In genomic region chr1:4769516-4770280, GRCh38 we compare ENCODE assay signal across 22 cellular contexts.
"Had no signal": no experiment of that assay in that cellular context is flagged by ENCODE, and none has a peak within 500 bp of the region (broad histone marks: within the 10 kb centered on the region; RNA-seq: fewer than 3 reads in every experiment).

No MANE protein-coding gene starts in this region.

- H3K27ac ChIP-seq: SJSA1, SK-N-MC had no signal

- DNase-seq: IMR-90, Karpas-422, KG1, MG63, NCI-H1092, NCI-H1105 treated with DMSO at 0.1 percent for 48 hours, NCI-H1436, NCI-H187, NCI-H2029, NCI-H2081 treated with DMSO at 0.1 percent for 48 hours, NCI-H2171, NCI-H226, NCI-H446, NCI-H510A, NCI-H524 treated with DMSO at 0.1 percent for 48 hours, NCI-H69, NCI-H774, Right ventricle myocardium superior, RPMI8226, SIG-M5 had no signal

- H3K36me3 ChIP-seq: MG63, SJSA1 had no signal

- H3K27me3 ChIP-seq: MG63, SJSA1 had no signal

- H3K9me3 ChIP-seq: MG63 had no signal

- H3K4me1 ChIP-seq: SJSA1 had no signal

- H3K4me3 ChIP-seq: MG63, SJSA1, SK-N-MC had no signal
